12 cellular contexts compared by ENCODE assay signal in genomic region chr22:46113910-46114517, GRCh38. TPM values are rescaled to one million over a fixed set of nuclear protein-coding genes. Genes with fewer than 3 reads are reported as not detected.
A peak's percentile ranks its signal among the peaks of the same experiment; 100 is the strongest.
DNase-seq lines count a peak whose midpoint lies in the region; TF ChIP-seq lines count a peak whose summit lies in the region.
"Had no signal": no experiment of that assay in that cellular context is flagged by ENCODE, and none has a peak within 500 bp of the region (broad histone marks: within the 10 kb centered on the region; RNA-seq: fewer than 3 reads in every experiment).

No MANE protein-coding gene starts in this region.

- peaks cover 40% of the 10 kb centered on the region for H3K79me2 ChIP-seq in fibroblast of lung (ENCODE audit: control insufficient read depth, insufficient read depth, low read length)

- no peak overlapping the region for H2AFZ ChIP-seq in fibroblast of lung (ENCODE audit: low read length)

- H3K4me1 ChIP-seq in fibroblast of lung (ENCODE audit: control insufficient read depth, extremely low read depth, insufficient read depth, low read length) (peaks cover 53% of the 10 kb centered on the region), rectal smooth muscle tissue (ENCODE audit: control insufficient read depth, insufficient read depth, low read length) (peaks cover 48% of the 10 kb centered on the region), uterus (peaks cover 19 to 32% of the 10 kb centered on the region in 2 donors)

- H3K27ac ChIP-seq in fibroblast of lung (ENCODE audit: insufficient read depth, low read length) (peak overlapping the region; percentile 38), rectal smooth muscle tissue (ENCODE audit: low read depth, low read length) (peak overlapping the region; percentile 79), uterus (peak overlapping the region; percentile 86 to 100)

- H3K36me3 ChIP-seq in fibroblast of lung (ENCODE audit: control insufficient read depth, insufficient read depth, low read length) (peaks cover 56% of the 10 kb centered on the region), rectal smooth muscle tissue (ENCODE audit: control insufficient read depth, insufficient read depth, low read length) (peaks cover 21% of the 10 kb centered on the region), uterus (no peaks in the 10 kb centered on the region)

- TF ChIP-seq CTCF in fibroblast of lung (conservative IDR thresholded peaks at IDR 0.05 in 1 of 2, IDR thresholded peaks at IDR 0.05 in 1 of 2; ENCODE audit: low read depth in 1 of 2, low read length in 2 of 2): no peak
- no peak for TF ChIP-seq CTCF in uterus (IDR thresholded peaks at IDR 0.05)

- peak overlapping the region; percentile 16 for H3K9ac ChIP-seq in fibroblast of lung (ENCODE audit: insufficient read depth, low read length)
- no peak overlapping the region for H3K9ac ChIP-seq in rectal smooth muscle tissue (ENCODE audit: low read length)

- intact Hi-C loops in uterus (cut with DNase I; ENCODE audit: low total_unique reads): no loop called here

- peak; percentile 17 for DNase-seq in NCI-H1694 treated with DMSO at 0.1 percent for 48 hours (lab: John Stamatoyannopoulos, UW)
- no peak for DNase-seq in NCI-H1694 (lab: John Stamatoyannopoulos, UW)
- no peak for DNase-seq in fibroblast of lung (ENCODE audit: low read depth in 2 of 2)
- DNase-seq in uterus: peak; percentile 60 to 62
- DNase-seq in NCI-H2227 treated with DMSO at 0.1 percent for 48 hours (lab: John Stamatoyannopoulos, UW): no peak
- no peak for DNase-seq in putamen (ENCODE audit: low spot score)
- DNase-seq in NCI-H446 (lab: John Stamatoyannopoulos, UW): no peak
- DNase-seq: 8988T; activated CD8-positive, alpha-beta memory T cell treated with anti-CD3 and anti-CD28 coated beads, Interleukin-2, amount 10 ng/mL, durations not matched to agents 7 days and 5 days; NCI-H1417 treated with DMSO at 0.1 percent for 48 hours; NCI-H526 had no signal

- H3K4me3 ChIP-seq in fibroblast of lung (replicated peaks in 1 of 4; ENCODE audit: control extremely low read depth in 1 of 4, insufficient read depth in 1 of 4, low read depth in 3 of 4, low read length in 4 of 4) (no peak overlapping the region), rectal smooth muscle tissue (ENCODE audit: low read length) (no peak overlapping the region), uterus (no peak overlapping the region)

- no peaks in the 10 kb centered on the region for H4K20me1 ChIP-seq in fibroblast of lung (ENCODE audit: control insufficient read depth, extremely low read depth, insufficient read depth, low read length)

- H3K9me3 ChIP-seq in fibroblast of lung (ENCODE audit: control insufficient read depth, insufficient read depth, low read depth, low read length): no peaks in the 10 kb centered on the region
- H3K9me3 ChIP-seq in uterus: no peaks in the 10 kb centered on the region

- TF ChIP-seq POLR2A in uterus (IDR thresholded peaks at IDR 0.05): no peak

- H3K27me3 ChIP-seq in fibroblast of lung (ENCODE audit: control insufficient read depth, insufficient read depth, low read length) (no peaks in the 10 kb centered on the region), rectal smooth muscle tissue (ENCODE audit: control insufficient read depth, insufficient read depth, low read length) (no peaks in the 10 kb centered on the region), uterus (no peaks in the 10 kb centered on the region)

- H3K4me2 ChIP-seq in fibroblast of lung (ENCODE audit: extremely low read depth, insufficient read depth, low read length): no peak overlapping the region

RNA-seq across cellular contexts. Expression of gene PPARA, which starts 36.3 kb away (rescaled TPM):
- total RNA-seq in fibroblast of lung: 14.6 and 17.5 TPM in 2 replicates
- 7.9 and 10.2 TPM in 2 replicates for polyA plus RNA-seq in fibroblast of lung
- polyA plus RNA-seq in fibroblast of lung (2012): 5.4 and 7.3 TPM in 2 replicates
- 17.7 and 19.3 TPM in 2 replicates for polyA minus RNA-seq in fibroblast of lung (ENCODE audit: low replicate concordance)
- 10 to 100 TPM in 2 of 4 donors, 1 to 10 TPM in 2; 1.8 to 24.8 (median 14.0) TPM for total RNA-seq in uterus

Comparison
In these comparisons a context has a peak if more than half of its experiments do, and no peak if none do; other contexts are left out.
1. DNase-seq: peak in NCI-H1694 treated with DMSO at 0.1 percent for 48 hours (single experiment) and uterus (2 of 2); none in NCI-H1694 (single experiment), fibroblast of lung (0 of 2), NCI-H2227 treated with DMSO at 0.1 percent for 48 hours (single experiment), putamen (single experiment) and NCI-H446 (0 of 2).
2. H3K27ac ChIP-seq: peak in every context shown above with its lines; median percentile 93 in uterus; 79 in rectal smooth muscle tissue; 38 in fibroblast of lung.